8 cellular contexts compared by ENCODE assay signal in the genomic region with DNA sequence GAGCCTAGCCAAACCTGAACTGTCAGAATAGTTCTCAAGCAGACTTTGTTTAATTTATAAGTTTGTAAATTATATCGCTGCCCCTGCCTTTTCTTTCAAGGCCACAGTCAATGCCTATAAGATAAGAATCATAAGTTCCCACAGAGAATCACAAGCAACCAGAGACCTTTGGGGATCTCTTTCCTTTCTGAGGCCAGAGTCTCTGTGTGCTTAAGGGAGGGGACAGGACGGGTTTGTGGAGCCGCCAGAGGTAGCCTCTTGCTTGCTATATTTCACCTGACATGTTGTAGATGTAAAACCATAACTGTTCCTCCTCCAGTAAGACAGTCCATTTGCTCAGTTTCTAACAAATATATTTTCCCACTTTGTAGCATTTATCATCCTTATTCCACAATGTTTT.
"Had no signal": no experiment of that assay in that cellular context is flagged by ENCODE, and none has a peak within 500 bp of the region (broad histone marks: within the 10 kb centered on the region; RNA-seq: fewer than 3 reads in every experiment).

No MANE protein-coding gene starts in this region.

- H2AFZ ChIP-seq: GM23248 had no signal

- H3K4me3 ChIP-seq: GM23248, HAP-1 had no signal

- H3K27ac ChIP-seq: GM23248 had no signal

- H3K4me3 Mint-ChIP-seq: HFFc6, IgD-negative memory B cell had no signal

- FAIRE-seq: HTR-8/SVneo had no signal

- DNase-seq: GM23248, GOT3, H7, HFFc6 had no signal

- H3K9me3 Mint-ChIP-seq: HFFc6 had no signal

- H3K27ac Mint-ChIP-seq: HFFc6, IgD-negative memory B cell had no signal

- H3K4me1 Mint-ChIP-seq: IgD-negative memory B cell had no signal

- H3K9me3 ChIP-seq: HAP-1 had no signal

- H3K36me3 ChIP-seq: HAP-1 had no signal

- H3K36me3 Mint-ChIP-seq: IgD-negative memory B cell had no signal

- ATAC-seq: HCT116 had no signal

- H3K27me3 Mint-ChIP-seq: IgD-negative memory B cell had no signal

- H3K4me1 ChIP-seq: HAP-1 had no signal
